In genomic region chr3:69179740-69180372, GRCh38 we compare ENCODE assay signal across 18 cellular contexts. TPM values are rescaled to one million over a fixed set of nuclear protein-coding genes. Genes with fewer than 3 reads are reported as not detected.
DNase-seq lines count a peak whose midpoint lies in the region; ATAC-seq, FAIRE-seq and TF ChIP-seq lines count a peak whose summit lies in the region.
"Had no signal": no experiment of that assay in that cellular context is flagged by ENCODE, and none has a peak within 500 bp of the region (broad histone marks: within the 10 kb centered on the region; RNA-seq: fewer than 3 reads in every experiment).

No MANE protein-coding gene starts in this region.

- H3K36me3 Mint-ChIP-seq in nephron (ENCODE audit: low read depth), result peaks cover 82% of the 10 kb centered on the region

- no peaks in the 10 kb centered on the region for H3K79me2 ChIP-seq in KMS-11 (ENCODE audit: insufficient read depth, low read depth)

- peak overlapping the region; percentile 85 for H3K27ac ChIP-seq in KMS-11
- H3K27ac ChIP-seq in brain microvascular endothelial cell, result no peak overlapping the region
- peak overlapping the region; percentile 72 for H3K27ac ChIP-seq in foreskin keratinocyte
- no peak overlapping the region for H3K27ac ChIP-seq in uterus

- no peak overlapping the region for H3K4me3 Mint-ChIP-seq in nephron
- H3K4me3 Mint-ChIP-seq: activated naive CD4-positive, alpha-beta T cell treated with anti-CD3 and anti-CD28 coated beads, Interleukin-2, amount 50 U/mL, for 24 hours; H9; neural crest cell had no signal

- in situ Hi-C loops in brain microvascular endothelial cell (cut with HindIII; ENCODE audit: low pct_ligation_motif_present, low sequenced_read_pairs), result no loop called here

- no peak for FAIRE-seq in GM12891 (lab: Jason Lieb, UNC)

- DNase-seq in brain microvascular endothelial cell, result peak; percentile 1
- DNase-seq in foreskin keratinocyte, result no peak
- DNase-seq in GM12891 (ENCODE audit: insufficient read length, low spot score), result no peak
- DNase-seq in DMS 273 (lab: John Stamatoyannopoulos, UW; ENCODE audit: unreplicated experiment), result no peak
- no peak for DNase-seq in NCI-H774 (lab: John Stamatoyannopoulos, UW)
- DNase-seq in uterus, result no peak
- DNase-seq: body of pancreas, foreskin fibroblast, H9, NCI-H446, retina, SIG-M5, T-helper 9 cell had no signal

- no peaks in the 10 kb centered on the region for H3K9me3 Mint-ChIP-seq in nephron
- H3K9me3 Mint-ChIP-seq: activated naive CD4-positive, alpha-beta T cell treated with anti-CD3 and anti-CD28 coated beads, Interleukin-2, amount 50 U/mL, for 24 hours; H9; neural crest cell had no signal

- intact Hi-C loops in uterus (cut with DNase I; ENCODE audit: low total_unique reads), result no loop called here

- peaks cover 44% of the 10 kb centered on the region for H3K4me1 Mint-ChIP-seq in nephron

- H2AFZ ChIP-seq in KMS-11 (ENCODE audit: low read depth), result no peak overlapping the region

- H3K4me1 ChIP-seq in KMS-11 (ENCODE audit: low read depth, poor library complexity, severe bottlenecking) (peaks cover 37% of the 10 kb centered on the region), foreskin keratinocyte (peaks cover 17% of the 10 kb centered on the region), uterus (no peaks in the 10 kb centered on the region)

- H3K4me3 ChIP-seq in KMS-11 (IDR thresholded peaks at IDR 0.05; ENCODE audit: insufficient read depth, low read depth, low read length), result no peak overlapping the region
- no peak overlapping the region for H3K4me3 ChIP-seq in brain microvascular endothelial cell (ENCODE audit: low read depth, low read length)
- no peak overlapping the region for H3K4me3 ChIP-seq in uterus
- H3K4me3 ChIP-seq: body of pancreas, lung had no signal

- no peaks in the 10 kb centered on the region for H3K27me3 ChIP-seq in KMS-11 (ENCODE audit: insufficient read depth, low read depth)
- no peaks in the 10 kb centered on the region for H3K27me3 ChIP-seq in brain microvascular endothelial cell (replicated peaks)
- H3K27me3 ChIP-seq in foreskin keratinocyte, result no peaks in the 10 kb centered on the region
- no peaks in the 10 kb centered on the region for H3K27me3 ChIP-seq in uterus
- H3K27me3 ChIP-seq: body of pancreas had no signal

- no peaks in the 10 kb centered on the region for H3K9me3 ChIP-seq in uterus
- H3K9me3 ChIP-seq: body of pancreas had no signal

- H3K9ac ChIP-seq in KMS-11, result peak overlapping the region; percentile 39; the same call in 1 of the 2 replicates

- TF ChIP-seq CTCF in KMS-11 (conservative IDR thresholded peaks at IDR 0.05; ENCODE audit: low read depth, low read length) (no peak), brain microvascular endothelial cell (IDR thresholded peaks at IDR 0.05; ENCODE audit: low read depth, low read length, missing control alignments) (no peak), foreskin keratinocyte (conservative IDR thresholded peaks at IDR 0.05) (no peak), nephron (IDR thresholded peaks at IDR 0.05; ENCODE audit: unreplicated experiment in 3 of 3) (no peak), uterus (IDR thresholded peaks at IDR 0.05) (no peak)

- no peak for ATAC-seq in foreskin keratinocyte

- H3K36me3 ChIP-seq in KMS-11 (ENCODE audit: insufficient read depth) (no peaks in the 10 kb centered on the region), brain microvascular endothelial cell (replicated peaks) (no peaks in the 10 kb centered on the region), uterus (no peaks in the 10 kb centered on the region)

- peak overlapping the region; percentile 37 to 75 (median 51) for H3K27ac Mint-ChIP-seq in nephron
- H3K27ac Mint-ChIP-seq: H9 had no signal

- H3K27me3 Mint-ChIP-seq in nephron (ENCODE audit: low read depth), result no peaks in the 10 kb centered on the region
- H3K27me3 Mint-ChIP-seq: activated naive CD4-positive, alpha-beta T cell treated with anti-CD3 and anti-CD28 coated beads, Interleukin-2, amount 50 U/mL, for 24 hours had no signal

- no peaks in the 10 kb centered on the region for H4K20me1 ChIP-seq in KMS-11 (ENCODE audit: insufficient read depth)

- TF ChIP-seq POLR2A in GM12891 (IDR thresholded peaks at IDR 0.05; ENCODE audit: low read depth, low read length) (no peak), uterus (IDR thresholded peaks at IDR 0.05) (no peak)

- H3K4me2 ChIP-seq in KMS-11, result peak overlapping the region; percentile 74

TF ChIP-seq in GM12891, 5 proteins besides CTCF, POLR2A, EP300 and RAD21:
- TF ChIP-seq POLR2AphosphoS5 (IDR thresholded peaks at IDR 0.05; ENCODE audit: low read depth, low read length) (no peak), SPI1 (IDR thresholded peaks at IDR 0.05; ENCODE audit: low read depth, low read length) (no peak), TAF1 (IDR thresholded peaks at IDR 0.05; ENCODE audit: low read depth, low read length) (no peak), PAX5 (IDR thresholded peaks at IDR 0.05; ENCODE audit: insufficient read depth, low read length, severe bottlenecking) (no peak), POU2F2 (IDR thresholded peaks at IDR 0.05; ENCODE audit: low read depth, low read length) (no peak)

RNA-seq across cellular contexts. Expression of gene LMOD3, which starts 57.5 kb away (rescaled TPM):
- not detected in 2 replicates for total RNA-seq in foreskin keratinocyte
- polyA plus RNA-seq in foreskin keratinocyte, result not detected in 2 replicates
- 0.03 TPM for polyA plus RNA-seq in GM12891 (2012; ENCODE audit: low read depth, missing spikeins)
- total RNA-seq in uterus, result under 1 TPM in 1 of 4 donors, not detected in 3; 0.24 TPM
- total RNA-seq: H9 had no signal

Comparison
In these comparisons a context has a peak if more than half of its experiments do, and no peak if none do; other contexts are left out.
1. H3K27ac ChIP-seq: peak in KMS-11 (single experiment) and foreskin keratinocyte (single experiment); none in brain microvascular endothelial cell (single experiment) and uterus (0 of 2).